In the genomic region with DNA sequence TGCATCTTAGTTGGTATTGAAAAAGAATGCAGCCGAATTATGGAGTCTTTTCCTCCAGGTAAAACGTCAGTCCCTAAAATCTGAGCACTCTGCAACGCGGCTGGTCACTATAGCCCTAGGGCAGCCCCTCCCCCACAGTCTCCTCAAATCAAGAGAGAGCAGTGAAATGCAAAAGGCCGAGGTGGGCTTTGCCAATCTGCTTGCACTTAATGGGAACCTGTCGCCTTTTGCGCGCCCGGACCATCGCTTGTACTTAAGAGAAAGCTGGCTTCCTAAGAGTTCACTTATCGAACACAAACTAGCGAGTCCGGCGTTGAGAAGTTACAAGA, we compare ENCODE assay signal across 9 cellular contexts. TPM values are rescaled to one million over a fixed set of nuclear protein-coding genes. Genes with fewer than 3 reads are reported as not detected.
A peak's percentile ranks its signal among the peaks of the same experiment; 100 is the strongest.
DNase-seq lines count a peak whose midpoint lies in the region; ATAC-seq and TF ChIP-seq lines count a peak whose summit lies in the region.
"Had no signal": no experiment of that assay in that cellular context is flagged by ENCODE, and none has a peak within 500 bp of the region (broad histone marks: within the 10 kb centered on the region; RNA-seq: fewer than 3 reads in every experiment).

No MANE protein-coding gene starts in this region.

- CTCF ChIA-PET in MCF 10A (lab: Yijun Ruan, JAX): interaction anchor here (0.5 to 6.9 kb wide), 6 partner anchors 15 to 379 kb away, joined by 3 to 137 read pairs (median 3); no protein-coding TSS in a partner anchor

- peaks cover 12% of the 10 kb centered on the region for H3K4me1 Mint-ChIP-seq in MCF 10A (ENCODE audit: insufficient read depth, unreplicated experiment)
- peaks cover 15 to 24% of the 10 kb centered on the region in 2 donors for H3K4me1 Mint-ChIP-seq in effector memory CD8-positive, alpha-beta T cell (ENCODE audit: low read depth in 2 of 2)

- DNase-seq in GM12865 (ENCODE audit: low read depth) (peak; percentile 74), NCI-H526 treated with DMSO at 0.1 percent for 48 hours (lab: John Stamatoyannopoulos, UW) (peak; percentile 57), MCF 10A (ENCODE audit: unreplicated experiment) (peak; percentile 34), lower lobe of right lung (peak; percentile 70), substantia nigra (lab: John Stamatoyannopoulos, UW) (peak in 10 of 49 donors; percentile 10 to 59 (median 36)), epidermal melanocyte (ENCODE audit: insufficient read length, low spot score) (no peak)
- no peak for DNase-seq in effector memory CD8-positive, alpha-beta T cell

- H3K4me3 ChIP-seq in GM12865 (ENCODE audit: low read depth, low read length) (peak overlapping the region; percentile 67), lower lobe of right lung (peak overlapping the region; percentile 91)

- H3K27me3 Mint-ChIP-seq in MCF 10A (ENCODE audit: insufficient read depth, unreplicated experiment): no peaks in the 10 kb centered on the region
- no peaks in the 10 kb centered on the region for H3K27me3 Mint-ChIP-seq in effector memory CD8-positive, alpha-beta T cell
- H3K27me3 Mint-ChIP-seq: activated naive CD8-positive, alpha-beta T cell had no signal

- no peak overlapping the region for H3K27ac Mint-ChIP-seq in MCF 10A (ENCODE audit: low read depth, unreplicated experiment)
- no peak overlapping the region for H3K27ac Mint-ChIP-seq in effector memory CD8-positive, alpha-beta T cell
- H3K27ac Mint-ChIP-seq: activated naive CD8-positive, alpha-beta T cell had no signal

- H3K4me3 Mint-ChIP-seq in MCF 10A (ENCODE audit: unreplicated experiment): no peak overlapping the region
- no peak overlapping the region for H3K4me3 Mint-ChIP-seq in effector memory CD8-positive, alpha-beta T cell
- H3K4me3 Mint-ChIP-seq: activated naive CD8-positive, alpha-beta T cell had no signal

- ATAC-seq in HG03045 (IDR thresholded peaks at IDR 0.05; ENCODE audit: unreplicated experiment) (peak; percentile 1), lower lobe of right lung (peak in 1 of 2 donors; percentile 4)
- ATAC-seq in effector memory CD8-positive, alpha-beta T cell (replicated peaks): no peak

- intact Hi-C loops in MCF 10A (cut with micrococcal nuclease) (loop anchor here (2.0 to 10.0 kb wide), 3 partner anchors 69 to 379 kb away; no protein-coding TSS in a partner anchor), lower lobe of right lung (cut with DNase I) (loop anchor here (10.0 kb wide), 2 partner anchors 121 to 381 kb away; no protein-coding TSS in a partner anchor)

- H3K27me3 ChIP-seq in lower lobe of right lung (ENCODE audit: low read depth): no peaks in the 10 kb centered on the region

- POLR2A ChIA-PET in MCF 10A (lab: Yijun Ruan, JAX): interaction anchor here (0.6 to 3.6 kb wide), 8 partner anchors 24 to 220 kb away, joined by 3 to 21 read pairs (median 4); no protein-coding TSS in a partner anchor

- H3K27ac ChIP-seq in lower lobe of right lung: peak overlapping the region; percentile 76
- peak overlapping the region; percentile 52 for H3K27ac ChIP-seq in substantia nigra (ENCODE audit: low read depth, low read length, poor library complexity, severe bottlenecking)

- H3K36me3 Mint-ChIP-seq in MCF 10A (ENCODE audit: insufficient read depth, unreplicated experiment): peaks cover 41% of the 10 kb centered on the region
- H3K36me3 Mint-ChIP-seq in effector memory CD8-positive, alpha-beta T cell (ENCODE audit: insufficient read depth): peaks cover 33% of the 10 kb centered on the region

- H3K9me3 ChIP-seq in lower lobe of right lung: no peaks in the 10 kb centered on the region

- no peaks in the 10 kb centered on the region for H3K9me3 Mint-ChIP-seq in MCF 10A (ENCODE audit: unreplicated experiment)
- H3K9me3 Mint-ChIP-seq in effector memory CD8-positive, alpha-beta T cell: no peaks in the 10 kb centered on the region

- H3K36me3 ChIP-seq in lower lobe of right lung: peaks cover 37% of the 10 kb centered on the region

- TSS peak; percentile 57 for BruUV-seq in MCF 10A (replicated peaks; lab: Mats Ljungman, UMichigan)

- no peak for TF ChIP-seq CTCF in GM12865 (IDR thresholded peaks at IDR 0.05; ENCODE audit: insufficient read depth, low read depth, low read length, missing control alignments)
- TF ChIP-seq CTCF in MCF 10A (IDR thresholded peaks at IDR 0.05; ENCODE audit: unreplicated experiment): no peak
- TF ChIP-seq CTCF in lower lobe of right lung (IDR thresholded peaks at IDR 0.05): no peak

- H3K4me1 ChIP-seq in lower lobe of right lung: peaks cover 12% of the 10 kb centered on the region

RNA-seq across cellular contexts. Expression of a gene that starts 0.4 kb away (rescaled TPM):
- total RNA-seq in MCF 10A (2022): 16.3 and 24.9 TPM in 2 replicates
- 25.6 TPM for total RNA-seq in lower lobe of right lung

RNA-seq across cellular contexts. Expression of a gene that starts 39.8 kb away (rescaled TPM):
- total RNA-seq in MCF 10A (2022): not detected in 2 replicates
- total RNA-seq in lower lobe of right lung: not detected

Comparison
In these comparisons a context has a peak if more than half of its experiments do, and no peak if none do; other contexts are left out.
1. DNase-seq: peak in GM12865 (single experiment), NCI-H526 treated with DMSO at 0.1 percent for 48 hours (single experiment), MCF 10A (single experiment) and lower lobe of right lung (single experiment); none in epidermal melanocyte (single experiment) and effector memory CD8-positive, alpha-beta T cell (0 of 3).